20 cellular contexts compared by ENCODE assay signal in the genomic region with DNA sequence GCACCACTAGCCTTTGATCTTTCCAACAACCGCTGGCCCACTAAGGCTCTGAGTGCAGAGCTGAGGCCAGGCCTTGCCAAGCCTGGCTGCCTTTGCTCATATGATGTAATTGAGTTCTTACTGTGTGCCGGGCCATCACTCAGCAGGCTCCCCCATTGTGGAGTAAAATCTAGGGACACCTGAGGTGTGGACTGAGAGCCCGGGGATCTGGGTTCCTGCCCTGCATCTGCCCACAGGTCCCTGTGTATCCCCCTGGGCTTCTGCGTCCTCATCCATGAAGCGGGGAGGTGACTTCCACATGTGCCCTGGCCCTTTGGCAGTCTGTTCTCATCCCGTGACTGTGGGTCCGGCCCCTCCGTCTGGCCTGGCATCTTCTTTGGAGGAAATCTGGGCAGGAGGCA. TPM values are rescaled to one million over a fixed set of nuclear protein-coding genes. Genes with fewer than 3 reads are reported as not detected.
A peak's percentile ranks its signal among the peaks of the same experiment; 100 is the strongest.
DNase-seq lines count a peak whose midpoint lies in the region; ATAC-seq and TF ChIP-seq lines count a peak whose summit lies in the region.
"Had no signal": no experiment of that assay in that cellular context is flagged by ENCODE, and none has a peak within 500 bp of the region (broad histone marks: within the 10 kb centered on the region; RNA-seq: fewer than 3 reads in every experiment).

No MANE protein-coding gene starts in this region.

- no peaks in the 10 kb centered on the region for H3K27me3 ChIP-seq in neural progenitor cell
- H3K27me3 ChIP-seq in suprapubic skin: no peaks in the 10 kb centered on the region
- no peaks in the 10 kb centered on the region for H3K27me3 ChIP-seq in Karpas-422 (ENCODE audit: low read length)

- peak overlapping the region; percentile 39 for H3K27ac Mint-ChIP-seq in neural progenitor cell
- H3K27ac Mint-ChIP-seq: CD8-positive, alpha-beta T cell had no signal

- H3K4me1 ChIP-seq in neural progenitor cell (peaks cover 6% of the 10 kb centered on the region), suprapubic skin (peaks cover 4% of the 10 kb centered on the region), Karpas-422 (ENCODE audit: low read length) (no peaks in the 10 kb centered on the region)
- H3K4me1 ChIP-seq: BLaER1 treated with 17β-estradiol and CSF1 and Interleukin-3, amounts not matched to agents 10 nM and 100 nM; SJCRH30 had no signal

- peak; percentile 17 for ATAC-seq in left lobe of liver
- ATAC-seq: CD8-positive, alpha-beta T cell; GM12878 had no signal

- no peak for TF ChIP-seq POLR2A in suprapubic skin (IDR thresholded peaks at IDR 0.05)

- H3K4me2 ChIP-seq in neural progenitor cell (no peak overlapping the region), Karpas-422 (ENCODE audit: low read depth, low read length, poor library complexity, severe bottlenecking) (no peak overlapping the region)
- H3K4me2 ChIP-seq: BLaER1 treated with 17β-estradiol and CSF1 and Interleukin-3, amounts not matched to agents 10 nM and 100 nM; PC-9 had no signal

- H3K36me3 ChIP-seq in neural progenitor cell (no peaks in the 10 kb centered on the region), suprapubic skin (no peaks in the 10 kb centered on the region), Karpas-422 (ENCODE audit: insufficient read depth, low read length) (no peaks in the 10 kb centered on the region)
- H3K36me3 ChIP-seq: BLaER1 treated with 17β-estradiol and CSF1 and Interleukin-3, amounts not matched to agents 10 nM and 100 nM; SJCRH30 had no signal

- 85% methylated on average over 7 of the region's 8 CpGs for WGBS in suprapubic skin

- H3K27me3 Mint-ChIP-seq in neural progenitor cell (ENCODE audit: insufficient read depth, low read depth): peaks cover 10% of the 10 kb centered on the region

- no peak overlapping the region for H3K4me3 Mint-ChIP-seq in neural progenitor cell
- H3K4me3 Mint-ChIP-seq: CD8-positive, alpha-beta T cell had no signal

- peaks cover 20% of the 10 kb centered on the region for H3K4me1 Mint-ChIP-seq in neural progenitor cell

- H3K4me3 ChIP-seq in neural progenitor cell: no peak overlapping the region
- H3K4me3 ChIP-seq in suprapubic skin: no peak overlapping the region
- no peak overlapping the region for H3K4me3 ChIP-seq in Karpas-422 (ENCODE audit: low read length)
- H3K4me3 ChIP-seq: BLaER1 treated with 17β-estradiol and CSF1 and Interleukin-3, amounts not matched to agents 10 nM and 100 nM; GM12878; PC-9; SJCRH30 had no signal

- H4K20me1 ChIP-seq in neural progenitor cell (ENCODE audit: low read depth) (peaks cover 24% of the 10 kb centered on the region), Karpas-422 (ENCODE audit: insufficient read depth, low read depth, low read length) (no peaks in the 10 kb centered on the region)
- H4K20me1 ChIP-seq: BLaER1 treated with 17β-estradiol and CSF1 and Interleukin-3, amounts not matched to agents 10 nM and 100 nM had no signal

- H3K36me3 Mint-ChIP-seq in neural progenitor cell: peaks cover 52% of the 10 kb centered on the region
- H3K36me3 Mint-ChIP-seq: CD8-positive, alpha-beta T cell had no signal

- no peaks in the 10 kb centered on the region for H3K9me3 Mint-ChIP-seq in neural progenitor cell
- H3K9me3 Mint-ChIP-seq: CD8-positive, alpha-beta T cell had no signal

- TF ChIP-seq CTCF in VCaP (conservative IDR thresholded peaks at IDR 0.05) (no peak), neural progenitor cell (IDR thresholded peaks at IDR 0.05) (no peak), suprapubic skin (IDR thresholded peaks at IDR 0.05) (no peak)

- no peak for TF ChIP-seq EP300 in suprapubic skin (IDR thresholded peaks at IDR 0.05)

- H3K9me2 ChIP-seq in Karpas-422 (replicated peaks; ENCODE audit: insufficient read depth, low read length): no peaks in the 10 kb centered on the region

- H2AFZ ChIP-seq in neural progenitor cell (replicated peaks) (no peak overlapping the region), Karpas-422 (ENCODE audit: low read length) (no peak overlapping the region)
- H2AFZ ChIP-seq: PC-9 had no signal

- peak overlapping the region; percentile 71 for H3K27ac ChIP-seq in VCaP
- H3K27ac ChIP-seq in neural progenitor cell: no peak overlapping the region
- H3K27ac ChIP-seq in suprapubic skin: no peak overlapping the region
- H3K27ac ChIP-seq in Karpas-422 (ENCODE audit: low read length): no peak overlapping the region
- H3K27ac ChIP-seq: BLaER1 treated with 17β-estradiol and CSF1 and Interleukin-3, amounts not matched to agents 10 nM and 100 nM; PC-9; SJCRH30 had no signal

- DNase-seq in left lobe of liver (ENCODE audit: low spot score): no peak
- DNase-seq in neural progenitor cell (ENCODE audit: low spot score): no peak
- peak; percentile 50 to 69 for DNase-seq in suprapubic skin (ENCODE audit: low spot score in 2 of 2)
- no peak for DNase-seq in Karpas-422
- no peak for DNase-seq in dermis blood vessel endothelial cell
- no peak for DNase-seq in pons (ENCODE audit: low spot score)
- DNase-seq: Calu3; CD8-positive, alpha-beta T cell; DMS53; EL; NCI-H1092 treated with DMSO at 0.1 percent for 48 hours; NCI-H1694; NCI-H2081 treated with DMSO at 0.1 percent for 48 hours; NCI-H2227 treated with DMSO at 0.1 percent for 48 hours; NCI-H524; PC-9; SJCRH30 had no signal

- H3K9ac ChIP-seq in neural progenitor cell (no peak overlapping the region), Karpas-422 (ENCODE audit: low read length) (no peak overlapping the region)
- H3K9ac ChIP-seq: BLaER1 treated with 17β-estradiol and CSF1 and Interleukin-3, amounts not matched to agents 10 nM and 100 nM had no signal

- H3K9me3 ChIP-seq in neural progenitor cell (ENCODE audit: low read depth) (no peaks in the 10 kb centered on the region), suprapubic skin (no peaks in the 10 kb centered on the region), Karpas-422 (ENCODE audit: low read length) (no peaks in the 10 kb centered on the region)
- H3K9me3 ChIP-seq: BLaER1 treated with 17β-estradiol and CSF1 and Interleukin-3, amounts not matched to agents 10 nM and 100 nM; SJCRH30 had no signal

- H3K79me2 ChIP-seq in neural progenitor cell (ENCODE audit: low read depth) (no peaks in the 10 kb centered on the region), Karpas-422 (ENCODE audit: low read length) (no peaks in the 10 kb centered on the region)

- H3F3A ChIP-seq in neural progenitor cell (ENCODE audit: low read depth): no peaks in the 10 kb centered on the region

RNA-seq across cellular contexts. Expression of a gene that starts 33.8 kb away (rescaled TPM):
- 22.4 TPM for total RNA-seq in left lobe of liver
- 30.8 and 33.2 TPM in 2 replicates for total RNA-seq in neural progenitor cell (ENCODE audit: low replicate concordance)
- total RNA-seq in suprapubic skin: 1 to 10 TPM; 3.0 to 6.1 (median 4.3) TPM
- 4.4 TPM in 2 replicates for total RNA-seq in Karpas-422 (2014; rRNA removed; shearing (Covaris generic); ENCODE audit: low replicate concordance)
- 0.17 and 0.33 TPM in 2 replicates for total RNA-seq in dermis blood vessel endothelial cell

Comparison
In these comparisons a context has a peak if more than half of its experiments do, and no peak if none do; other contexts are left out.
1. DNase-seq: peak in suprapubic skin (2 of 2); none in left lobe of liver (single experiment), neural progenitor cell (single experiment), Karpas-422 (single experiment), dermis blood vessel endothelial cell (single experiment) and pons (single experiment).